24 cellular contexts compared by ENCODE assay signal in genomic region chrX:16472345-16472744, GRCh38.
DNase-seq lines count a peak whose midpoint lies in the region; ATAC-seq, FAIRE-seq and TF ChIP-seq lines count a peak whose summit lies in the region.
"Had no signal": no experiment of that assay in that cellular context is flagged by ENCODE, and none has a peak within 500 bp of the region (broad histone marks: within the 10 kb centered on the region; RNA-seq: fewer than 3 reads in every experiment).

No MANE protein-coding gene starts in this region.

- intact Hi-C loops in pancreas (cut with DNase I): no loop called here

- peak; percentile 69 to 91 for ATAC-seq in activated T-cell treated with anti-CD3 and anti-CD28 coated beads, Interleukin-2, amount 50 U/mL, for 72 hours (replicated peaks in 1 of 2)
- ATAC-seq in pancreas: no peak
- ATAC-seq: CD8-positive, alpha-beta T cell had no signal

- H3K9me3 ChIP-seq in pancreas: no peaks in the 10 kb centered on the region
- H3K9me3 ChIP-seq: BLaER1, Caco-2, HAP-1 had no signal

- DNase-seq in NCI-H1105 treated with DMSO at 0.1 percent for 48 hours (lab: John Stamatoyannopoulos, UW): peak; percentile 0
- no peak for DNase-seq in NCI-H1105 (lab: John Stamatoyannopoulos, UW)
- DNase-seq in activated T-cell treated with anti-CD3 and anti-CD28 coated beads, Interleukin-2, amount 50 U/mL, for 72 hours: no peak
- DNase-seq in activated T-cell treated with anti-CD3 and anti-CD28 coated beads, Interleukin-2, amount 50 U/mL, for 24 hours: no peak
- DNase-seq in pancreas: no peak
- no peak for DNase-seq in NCI-H345 (lab: John Stamatoyannopoulos, UW)
- no peak for DNase-seq in NAMALWA (ENCODE audit: low spot score)
- DNase-seq: Caco-2; CD8-positive, alpha-beta T cell; DMS153; DND-41; GOT3; HFFc6 had no signal

- H3K27me3 ChIP-seq in pancreas: peaks cover 0 to 11% (median 0%) of the 10 kb centered on the region in 4 donors

- H3K4me3 Mint-ChIP-seq in activated T-cell treated with anti-CD3 and anti-CD28 coated beads, Interleukin-2, amount 50 U/mL, for 72 hours: peak overlapping the region in 1 of 2 donors; percentile 22
- no peak overlapping the region for H3K4me3 Mint-ChIP-seq in activated T-cell treated with anti-CD3 and anti-CD28 coated beads, Interleukin-2, amount 50 U/mL, for 24 hours
- H3K4me3 Mint-ChIP-seq: B cell; CD4-positive, CD25-positive, alpha-beta regulatory T cell; CD8-positive, alpha-beta T cell; HFFc6 had no signal

- H3K4me3 ChIP-seq in pancreas: no peak overlapping the region
- H3K4me3 ChIP-seq: BLaER1, HAP-1 had no signal

- no peaks in the 10 kb centered on the region for H3K36me3 ChIP-seq in pancreas
- H3K36me3 ChIP-seq: BLaER1, HAP-1 had no signal

- peaks cover 26% of the 10 kb centered on the region for H3K27me3 Mint-ChIP-seq in activated T-cell treated with anti-CD3 and anti-CD28 coated beads, Interleukin-2, amount 50 U/mL, for 72 hours (ENCODE audit: low read depth)
- H3K27me3 Mint-ChIP-seq in activated T-cell treated with anti-CD3 and anti-CD28 coated beads, Interleukin-2, amount 50 U/mL, for 24 hours: peaks cover 42% of the 10 kb centered on the region
- H3K27me3 Mint-ChIP-seq: CD4-positive, CD25-positive, alpha-beta regulatory T cell had no signal

- H3K36me3 Mint-ChIP-seq in activated T-cell treated with anti-CD3 and anti-CD28 coated beads, Interleukin-2, amount 50 U/mL, for 72 hours (ENCODE audit: insufficient read depth in 2 of 2): no peaks in the 10 kb centered on the region
- H3K36me3 Mint-ChIP-seq in activated T-cell treated with anti-CD3 and anti-CD28 coated beads, Interleukin-2, amount 50 U/mL, for 24 hours (ENCODE audit: low read depth): no peaks in the 10 kb centered on the region
- H3K36me3 Mint-ChIP-seq: CD4-positive, CD25-positive, alpha-beta regulatory T cell; CD8-positive, alpha-beta T cell had no signal

- H3K4me1 Mint-ChIP-seq in activated T-cell treated with anti-CD3 and anti-CD28 coated beads, Interleukin-2, amount 50 U/mL, for 72 hours (ENCODE audit: low read depth): peaks cover 6% of the 10 kb centered on the region
- peaks cover 13% of the 10 kb centered on the region for H3K4me1 Mint-ChIP-seq in activated T-cell treated with anti-CD3 and anti-CD28 coated beads, Interleukin-2, amount 50 U/mL, for 24 hours (ENCODE audit: low read depth)
- H3K4me1 Mint-ChIP-seq: B cell had no signal

- FAIRE-seq in pancreas (lab: Jason Lieb, UNC): peak; percentile 23
- FAIRE-seq: A204.1, G401.6, GM12892, H54 had no signal

- 86 to 96% methylated on average over 1 of the region's 1 CpG for WGBS in pancreas, 2 donors

- no peaks in the 10 kb centered on the region for H3K4me1 ChIP-seq in pancreas
- H3K4me1 ChIP-seq: BLaER1, Caco-2, HAP-1 had no signal

- H3K27ac ChIP-seq in VCaP: peak overlapping the region; percentile 80
- no peak overlapping the region for H3K27ac ChIP-seq in pancreas
- H3K27ac ChIP-seq: 22Rv1, BLaER1, C4-2B had no signal

- H3K9me3 Mint-ChIP-seq in activated T-cell treated with anti-CD3 and anti-CD28 coated beads, Interleukin-2, amount 50 U/mL, for 72 hours: no peaks in the 10 kb centered on the region
- H3K9me3 Mint-ChIP-seq in activated T-cell treated with anti-CD3 and anti-CD28 coated beads, Interleukin-2, amount 50 U/mL, for 24 hours: no peaks in the 10 kb centered on the region
- H3K9me3 Mint-ChIP-seq: CD8-positive, alpha-beta T cell; HFFc6 had no signal

- peak overlapping the region; percentile 71 for H3K27ac Mint-ChIP-seq in activated T-cell treated with anti-CD3 and anti-CD28 coated beads, Interleukin-2, amount 50 U/mL, for 72 hours
- no peak overlapping the region for H3K27ac Mint-ChIP-seq in activated T-cell treated with anti-CD3 and anti-CD28 coated beads, Interleukin-2, amount 50 U/mL, for 24 hours
- H3K27ac Mint-ChIP-seq: B cell; CD4-positive, CD25-positive, alpha-beta regulatory T cell; CD8-positive, alpha-beta T cell; HFFc6 had no signal

- TF ChIP-seq CTCF in VCaP (conservative IDR thresholded peaks at IDR 0.05) (no peak), pancreas (IDR thresholded peaks at IDR 0.05) (no peak)

Comparison
In these comparisons a context has a peak if more than half of its experiments do, and no peak if none do; other contexts are left out.
1. ATAC-seq: peak in activated T-cell treated with anti-CD3 and anti-CD28 coated beads, Interleukin-2, amount 50 U/mL, for 72 hours (2 of 2); none in pancreas (0 of 4).